ENCODE assay signal across 9 cellular contexts in genomic region chr6:131029661-131030297, GRCh38. TPM values are rescaled to one million over a fixed set of nuclear protein-coding genes. Genes with fewer than 3 reads are reported as not detected.
DNase-seq lines count a peak whose midpoint lies in the region; ATAC-seq and TF ChIP-seq lines count a peak whose summit lies in the region.
"Had no signal": no experiment of that assay in that cellular context is flagged by ENCODE, and none has a peak within 500 bp of the region (broad histone marks: within the 10 kb centered on the region; RNA-seq: fewer than 3 reads in every experiment).

No MANE protein-coding gene starts in this region.

- peak; percentile 92 for ATAC-seq in GM21367 (IDR thresholded peaks at IDR 0.05; ENCODE audit: unreplicated experiment)
- ATAC-seq in HG03457 (IDR thresholded peaks at IDR 0.05; ENCODE audit: unreplicated experiment) = peak; percentile 86

- TF ChIP-seq CTCF in AG10803 (conservative IDR thresholded peaks at IDR 0.05; ENCODE audit: low read length) (no peak), fibroblast of villous mesenchyme (IDR thresholded peaks at IDR 0.05; ENCODE audit: insufficient read depth, low read depth, low read length) (no peak), lower leg skin (IDR thresholded peaks at IDR 0.05) (no peak)

- 73 to 78% methylated on average over 6 of the region's 6 CpGs for WGBS in lower leg skin, 2 donors

- no peak overlapping the region for H3K4me3 ChIP-seq in AG10803 (ENCODE audit: low read length)
- H3K4me3 ChIP-seq in fibroblast of villous mesenchyme (ENCODE audit: low read depth, low read length) = no peak overlapping the region
- H3K4me3 ChIP-seq in lower leg skin (ENCODE audit: low read depth, poor library complexity, severe bottlenecking) = no peak overlapping the region

- no peak for TF ChIP-seq POLR2A in lower leg skin (IDR thresholded peaks at IDR 0.05)

- intact Hi-C loops in lower leg skin (cut with DNase I; ENCODE audit: low total_unique reads) = no loop called here

- DNase-seq in AG10803 (ENCODE audit: low read depth) = peak; percentile 39
- DNase-seq in fibroblast of villous mesenchyme (ENCODE audit: low read depth) = peak; percentile 49
- DNase-seq in SIG-M5 treated with dmso at 0.1 percent for 504 hours (lab: John Stamatoyannopoulos, UW; ENCODE audit: unreplicated experiment) = no peak
- DNase-seq in lower leg skin (ENCODE audit: low spot score in 2 of 2) = no peak
- no peak for DNase-seq in occipital lobe (lab: John Stamatoyannopoulos, UW)
- DNase-seq in DMS53 (lab: John Stamatoyannopoulos, UW) = no peak
- DNase-seq: activated B cell treated with CpG ODN at 0.5 μM for 24 hours had no signal

RNA-seq across cellular contexts. Expression of gene EPB41L2, which starts 33.3 kb away (rescaled TPM):
- total RNA-seq in fibroblast of villous mesenchyme (40.2 and 44.8 TPM in 2 replicates), lower leg skin (10 to 100 TPM in 2 of 4 donors, 1 to 10 TPM in 2; 8.6 to 19.4 (median 13.8) TPM), occipital lobe (32.3 TPM)

Comparison
In these comparisons a context has a peak if more than half of its experiments do, and no peak if none do; other contexts are left out.
1. DNase-seq: peak in AG10803 (single experiment) and fibroblast of villous mesenchyme (single experiment); none in SIG-M5 treated with dmso at 0.1 percent for 504 hours (single experiment), lower leg skin (0 of 2), occipital lobe (single experiment) and DMS53 (single experiment).